In the genomic region with DNA sequence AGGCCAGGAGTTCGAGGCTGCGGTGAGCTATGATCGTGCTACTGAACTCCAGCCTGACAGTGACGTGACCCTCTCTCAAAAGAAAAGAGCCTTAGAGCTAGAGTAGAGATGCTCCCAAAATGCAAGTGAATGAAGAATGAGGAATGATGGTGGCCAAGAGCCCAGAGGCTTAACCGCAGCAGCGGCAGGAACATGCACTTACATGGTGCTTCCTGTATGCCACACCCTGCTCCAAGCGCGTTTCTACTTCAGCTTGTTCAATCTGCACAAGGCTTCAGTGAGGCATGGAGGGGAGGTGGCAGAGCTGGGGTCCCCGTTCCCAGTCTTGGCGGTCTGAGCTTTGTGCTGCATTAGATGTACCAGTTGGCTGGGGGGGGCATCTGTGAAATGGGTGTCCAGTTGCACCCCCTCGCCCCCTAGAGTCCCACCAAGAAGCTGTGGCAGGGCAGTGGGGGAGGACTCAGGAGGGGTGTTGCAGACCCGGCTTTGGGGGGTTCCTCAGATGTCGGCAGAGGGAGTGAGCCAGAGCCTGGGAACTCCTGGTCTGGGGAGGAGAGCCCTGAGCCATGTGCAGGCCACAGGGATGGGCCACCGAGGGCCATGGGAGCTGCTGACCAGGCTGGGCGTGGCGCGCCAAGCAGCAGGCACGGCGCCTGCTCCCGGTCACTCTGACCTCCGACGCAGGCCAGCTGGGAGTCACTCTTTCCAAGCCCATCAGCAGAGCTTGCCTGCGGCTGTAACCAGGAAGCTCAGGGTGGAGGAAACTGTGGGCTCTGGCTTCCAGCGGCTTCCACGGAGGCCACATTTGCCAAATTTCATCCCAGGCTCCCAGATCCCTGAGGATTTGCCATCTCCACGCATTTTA, we compare ENCODE assay signal across 1 cellular context.
TF ChIP-seq lines count a peak whose summit lies in the region.

No MANE protein-coding gene starts in this region.

TF ChIP-seq in IMR-90, 13 proteins besides CTCF, POLR2A, EP300 and RAD21:
- no peak for TF ChIP-seq MAZ (IDR thresholded peaks at IDR 0.05; ENCODE audit: borderline replicate concordance, low read depth, low read length)
- no peak for TF ChIP-seq FOS (IDR thresholded peaks at IDR 0.05; ENCODE audit: low read depth, low read length)
- TF ChIP-seq CHD1 (IDR thresholded peaks at IDR 0.05; ENCODE audit: low read depth, low read length): no peak
- TF ChIP-seq, protein P1, sequence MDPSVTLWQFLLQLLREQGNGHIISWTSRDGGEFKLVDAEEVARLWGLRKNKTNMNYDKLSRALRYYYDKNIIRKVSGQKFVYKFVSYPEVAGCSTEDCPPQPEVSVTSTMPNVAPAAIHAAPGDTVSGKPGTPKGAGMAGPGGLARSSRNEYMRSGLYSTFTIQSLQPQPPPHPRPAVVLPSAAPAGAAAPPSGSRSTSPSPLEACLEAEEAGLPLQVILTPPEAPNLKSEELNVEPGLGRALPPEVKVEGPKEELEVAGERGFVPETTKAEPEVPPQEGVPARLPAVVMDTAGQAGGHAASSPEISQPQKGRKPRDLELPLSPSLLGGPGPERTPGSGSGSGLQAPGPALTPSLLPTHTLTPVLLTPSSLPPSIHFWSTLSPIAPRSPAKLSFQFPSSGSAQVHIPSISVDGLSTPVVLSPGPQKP (IDR thresholded peaks at IDR 0.05; ENCODE audit: borderline replicate concordance, low read depth, low read length): no peak
- no peak for TF ChIP-seq CEBPB (IDR thresholded peaks at IDR 0.05; ENCODE audit: low read depth, low read length)
- TF ChIP-seq, protein P2, sequence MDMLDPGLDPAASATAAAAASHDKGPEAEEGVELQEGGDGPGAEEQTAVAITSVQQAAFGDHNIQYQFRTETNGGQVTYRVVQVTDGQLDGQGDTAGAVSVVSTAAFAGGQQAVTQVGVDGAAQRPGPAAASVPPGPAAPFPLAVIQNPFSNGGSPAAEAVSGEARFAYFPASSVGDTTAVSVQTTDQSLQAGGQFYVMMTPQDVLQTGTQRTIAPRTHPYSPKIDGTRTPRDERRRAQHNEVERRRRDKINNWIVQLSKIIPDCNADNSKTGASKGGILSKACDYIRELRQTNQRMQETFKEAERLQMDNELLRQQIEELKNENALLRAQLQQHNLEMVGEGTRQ (IDR thresholded peaks at IDR 0.05; ENCODE audit: low read depth, low read length): no peak
- TF ChIP-seq BHLHE40 (IDR thresholded peaks at IDR 0.05; ENCODE audit: low read depth, low read length): no peak
- no peak for TF ChIP-seq MAFK (IDR thresholded peaks at IDR 0.05; ENCODE audit: low read depth, low read length)
- no peak for TF ChIP-seq SMC3 (IDR thresholded peaks at IDR 0.05; ENCODE audit: low read depth, low read length)
- TF ChIP-seq MXI1 (IDR thresholded peaks at IDR 0.05; ENCODE audit: borderline replicate concordance, low read depth, low read length): no peak
- no peak for TF ChIP-seq NFE2L2 (IDR thresholded peaks at IDR 0.05; ENCODE audit: low read depth, low read length)
- TF ChIP-seq RFX5 (IDR thresholded peaks at IDR 0.05; ENCODE audit: low read depth, low read length): no peak
- no peak for TF ChIP-seq RCOR1 (IDR thresholded peaks at IDR 0.05; ENCODE audit: insufficient replicate concordance, low read length)
